9 cellular contexts compared by ENCODE assay signal in the genomic region with DNA sequence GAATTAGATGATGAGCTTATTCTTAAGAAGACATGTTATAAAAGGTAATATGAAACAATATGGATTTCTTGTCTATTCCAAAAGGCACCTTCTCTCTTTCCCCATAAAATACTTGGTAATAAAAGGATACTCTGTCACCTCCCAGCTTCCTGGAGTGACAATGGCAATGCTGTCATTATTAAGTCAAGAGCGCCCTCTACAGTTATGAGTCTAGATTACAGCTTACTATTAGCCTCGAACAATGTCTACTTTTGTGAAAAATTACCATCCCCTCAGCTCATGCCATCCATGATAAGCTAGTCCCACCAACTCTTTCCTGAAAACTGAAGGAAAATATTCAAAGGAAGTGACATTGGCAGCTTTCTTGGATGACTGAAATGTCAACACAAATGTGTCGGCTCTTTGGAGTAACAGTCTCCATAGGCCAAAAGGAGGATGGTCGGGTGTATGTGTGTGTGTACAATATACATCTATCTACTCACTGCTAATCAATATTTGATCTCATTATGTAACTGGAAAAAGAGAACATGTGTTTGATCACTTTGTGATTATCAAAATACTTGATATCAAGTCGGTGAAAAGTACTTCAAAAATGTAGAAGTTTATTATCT. TPM values are rescaled to one million over a fixed set of nuclear protein-coding genes. Genes with fewer than 3 reads are reported as not detected.
DNase-seq lines count a peak whose midpoint lies in the region; ATAC-seq, FAIRE-seq and TF ChIP-seq lines count a peak whose summit lies in the region.
"Had no signal": no experiment of that assay in that cellular context is flagged by ENCODE, and none has a peak within 500 bp of the region (broad histone marks: within the 10 kb centered on the region; RNA-seq: fewer than 3 reads in every experiment).

No MANE protein-coding gene starts in this region.

- TF ChIP-seq CTCF in bronchial epithelial cell (IDR thresholded peaks at IDR 0.05; ENCODE audit: insufficient read depth, low read length, severe bottlenecking) (peak; percentile 65), liver (IDR thresholded peaks at IDR 0.05; ENCODE audit: low read depth, low read length, missing input control) (peak; percentile 67)

- ATAC-seq in HG03342 (IDR thresholded peaks at IDR 0.05; ENCODE audit: unreplicated experiment) (peak; percentile 53), GM21528 (IDR thresholded peaks at IDR 0.05; ENCODE audit: low FRiP score, unreplicated experiment) (no peak), HG03095 (IDR thresholded peaks at IDR 0.05; ENCODE audit: unreplicated experiment) (no peak)

- H3K4me1 ChIP-seq in liver (ENCODE audit: control insufficient read depth in 4 of 4, insufficient read depth in 4 of 4, low read length in 3 of 4) = no peaks in the 10 kb centered on the region

- WGBS in liver = 37% methylated on average over 5 of the region's 5 CpGs

- H3K27me3 ChIP-seq in bronchial epithelial cell (ENCODE audit: control insufficient read depth, insufficient read depth, low read length) (no peaks in the 10 kb centered on the region), liver (ENCODE audit: control insufficient read depth in 4 of 4, insufficient read depth in 4 of 4, low read length in 3 of 4) (no peaks in the 10 kb centered on the region)
- H3K27me3 ChIP-seq: BLaER1 had no signal

- H3K36me3 ChIP-seq in bronchial epithelial cell (ENCODE audit: control insufficient read depth, insufficient read depth, low read length) (no peaks in the 10 kb centered on the region), liver (ENCODE audit: control insufficient read depth in 4 of 4, insufficient read depth in 3 of 4, low read depth in 1 of 4, low read length in 3 of 4) (no peaks in the 10 kb centered on the region)
- H3K36me3 ChIP-seq: BLaER1 had no signal

- H3K4me3 ChIP-seq in bronchial epithelial cell (ENCODE audit: low read depth, low read length) (no peak overlapping the region), liver (ENCODE audit: low read depth in 1 of 3, low read length in 3 of 3) (no peak overlapping the region)
- H3K4me3 ChIP-seq: BLaER1 had no signal

- H3K9ac ChIP-seq in liver (ENCODE audit: low read depth in 1 of 2, low read length in 2 of 2) = no peak overlapping the region
- H3K9ac ChIP-seq: BLaER1 had no signal

- peak; percentile 51 to 86 (median 83) for DNase-seq in NCI-H1417 (lab: John Stamatoyannopoulos, UW)
- no peak for DNase-seq in NCI-H1417 treated with DMSO at 0.1 percent for 48 hours (lab: John Stamatoyannopoulos, UW)
- peak; percentile 63 for DNase-seq in NCI-H748 (lab: John Stamatoyannopoulos, UW; ENCODE audit: unreplicated experiment)
- peak; percentile 40 for DNase-seq in bronchial epithelial cell (ENCODE audit: low read depth)

- no peaks in the 10 kb centered on the region for H3K9me3 ChIP-seq in liver (ENCODE audit: control insufficient read depth in 4 of 4, low read length in 3 of 4)

- FAIRE-seq in bronchial epithelial cell (lab: Jason Lieb, UNC) = no peak

- TF ChIP-seq RAD21 in liver (IDR thresholded peaks at IDR 0.05) = peak; percentile 87 to 89

- no peak overlapping the region for H3K27ac ChIP-seq in liver (ENCODE audit: low read depth in 1 of 2, low read length in 2 of 2)
- H3K27ac ChIP-seq: BLaER1 had no signal

TF ChIP-seq in liver, 16 proteins besides CTCF, POLR2A, EP300 and RAD21:
- no peak for TF ChIP-seq FOXA2 (IDR thresholded peaks at IDR 0.05)

RNA-seq across cellular contexts. Expression of gene CDKN3, which starts 48.7 kb away (rescaled TPM):
- total RNA-seq in bronchial epithelial cell = 3.7 and 15.4 TPM in 2 replicates
- total RNA-seq in liver = 10 to 100 TPM in 1 of 2 donors, under 1 TPM in 1; 0.50 to 33.9 TPM
- polyA plus RNA-seq in liver = 1 to 10 TPM; 1.5 to 4.1 TPM
